ENCODE assay signal across 1 cellular context in genomic region chr12:46050805-46051204, GRCh38.
A peak's percentile ranks its signal among the peaks of the same experiment; 100 is the strongest.
TF ChIP-seq lines count a peak whose summit lies in the region.

No MANE protein-coding gene starts in this region.

TF ChIP-seq in HepG2, 621 proteins besides CTCF, POLR2A, EP300 and RAD21 (continued from another document):
- TF ChIP-seq ARID5B (CRISPR knock-in tag; IDR thresholded peaks at IDR 0.05) (no peak), ZNF337 (CRISPR knock-in tag; IDR thresholded peaks at IDR 0.05; ENCODE audit: borderline replicate concordance, low read depth) (peak; percentile 66; the same call in 1 of the 2 replicates)
